1 cellular context compared by ENCODE assay signal in the genomic region with DNA sequence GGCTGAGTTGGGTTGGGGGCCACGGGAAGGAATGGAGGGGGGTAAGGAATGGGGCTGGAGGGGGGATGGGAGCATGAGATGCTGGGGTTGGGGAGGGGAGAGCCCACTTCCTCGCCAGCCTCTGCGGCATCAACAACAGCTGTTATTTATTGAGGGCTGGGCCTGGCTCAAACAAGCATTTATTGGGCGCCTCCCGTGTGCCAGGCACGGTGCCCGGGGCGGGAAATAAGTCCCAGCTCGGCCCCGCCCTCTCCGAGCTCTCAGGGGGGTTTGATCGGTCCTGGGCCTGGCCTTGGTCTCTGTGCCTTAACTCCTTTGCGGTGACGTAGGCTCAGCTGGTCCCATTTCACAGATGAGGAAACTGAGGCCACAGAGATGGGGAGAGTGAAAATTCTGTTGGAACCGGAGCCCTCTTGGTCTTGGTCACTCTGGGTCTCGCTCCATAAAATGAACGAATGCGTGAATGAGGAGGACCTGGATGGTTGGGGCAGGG.
TF ChIP-seq lines count a peak whose summit lies in the region.

No MANE protein-coding gene starts in this region.

TF ChIP-seq in WTC11, 78 proteins besides CTCF, POLR2A, EP300 and RAD21 (continued from another document):
- TF ChIP-seq, protein P1, sequence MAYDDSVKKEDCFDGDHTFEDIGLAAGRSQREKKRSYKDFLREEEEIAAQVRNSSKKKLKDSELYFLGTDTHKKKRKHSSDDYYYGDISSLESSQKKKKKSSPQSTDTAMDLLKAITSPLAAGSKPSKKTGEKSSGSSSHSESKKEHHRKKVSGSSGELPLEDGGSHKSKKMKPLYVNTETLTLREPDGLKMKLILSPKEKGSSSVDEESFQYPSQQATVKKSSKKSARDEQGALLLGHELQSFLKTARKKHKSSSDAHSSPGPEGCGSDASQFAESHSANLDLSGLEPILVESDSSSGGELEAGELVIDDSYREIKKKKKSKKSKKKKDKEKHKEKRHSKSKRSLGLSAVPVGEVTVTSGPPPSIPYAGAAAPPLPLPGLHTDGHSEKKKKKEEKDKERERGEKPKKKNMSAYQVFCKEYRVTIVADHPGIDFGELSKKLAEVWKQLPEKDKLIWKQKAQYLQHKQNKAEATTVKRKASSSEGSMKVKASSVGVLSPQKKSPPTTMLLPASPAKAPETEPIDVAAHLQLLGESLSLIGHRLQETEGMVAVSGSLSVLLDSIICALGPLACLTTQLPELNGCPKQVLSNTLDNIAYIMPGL (CRISPR knock-in tag; IDR thresholded peaks at IDR 0.05): no peak
- TF ChIP-seq TP53 (CRISPR knock-in tag; IDR thresholded peaks at IDR 0.05) (no peak), GTF2I (CRISPR knock-in tag; conservative IDR thresholded peaks at IDR 0.05) (peak; percentile 94), TEAD1 (CRISPR knock-in tag; IDR thresholded peaks at IDR 0.05) (no peak), ZNF416 (CRISPR knock-in tag; IDR thresholded peaks at IDR 0.05) (no peak)
TF ChIP-seq in WTC11: peak in this region for 1.
